28 cellular contexts compared by ENCODE assay signal in genomic region chr5:132810605-132811004, GRCh38. TPM values are rescaled to one million over a fixed set of nuclear protein-coding genes. Genes with fewer than 3 reads are reported as not detected.
"Had no signal": no experiment of that assay in that cellular context is flagged by ENCODE, and none has a peak within 500 bp of the region (broad histone marks: within the 10 kb centered on the region; RNA-seq: fewer than 3 reads in every experiment).

No MANE protein-coding gene starts in this region.

- DNase-seq: stimulated activated CD4-positive, alpha-beta T cell treated with anti-CD3 and anti-CD28 coated beads, Interleukin-2, amount 100 ng/mL, for 48 hours; stimulated activated CD4-positive, alpha-beta T cell treated with anti-CD3 and anti-CD28 coated beads, Interleukin-4, amount 100 ng/mL, for 1 hour; stimulated activated CD4-positive, alpha-beta T cell treated with anti-CD3 and anti-CD28 coated beads, Interleukin-4, amount 100 ng/mL, for 24 hours; stimulated activated CD4-positive, alpha-beta T cell treated with anti-CD3 and anti-CD28 coated beads, Interleukin-4, amount 100 ng/mL, for 4 hours; stimulated activated CD8-positive, alpha-beta memory T cell treated with anti-CD3 and anti-CD28 coated beads, Interleukin-4, amount 100 ng/mL, for 48 hours; stimulated activated naive B cell treated with anti-CD40 and anti-IgM and Interleukin-4, amounts not matched to agents 10 μg/mL and 1 μg/mL and 100 μg/mL, for 72 hours; stimulated activated naive CD4-positive, alpha-beta T cell; stimulated activated naive CD4-positive, alpha-beta T cell treated with Interleukin-2 at 50 U/mL for 16 hours; stimulated activated naive CD8-positive, alpha-beta T cell treated with anti-CD3 and anti-CD28 coated beads, Interleukin-15, amount 100 ng/mL, for 72 hours; stimulated activated naive CD8-positive, alpha-beta T cell treated with anti-CD3 and anti-CD28 coated beads, Interleukin-15, Interleukin-2, amounts not matched to agents 100 U/mL and 50 U/mL, for 24 hours; substantia nigra; testis; thyroid gland; tibial artery; transverse colon; trophoblast cell; upper lobe of left lung; upper lobe of right lung; uterus had no signal

- H3K27ac Mint-ChIP-seq: stimulated activated effector memory CD8-positive, alpha-beta T cell treated with anti-CD3 and anti-CD28 coated beads, Interleukin-12 subunit alpha, Interleukin-12 subunit beta, amount 100 ng/mL, for 72 hours; stimulated activated memory B cell treated with anti-CD40 and anti-IgM and Interleukin-4, amounts not matched to agents 10 μg/mL and 1 μg/mL and 100 μg/mL, for 72 hours; stimulated activated naive B cell treated with anti-CD40 and anti-IgM and Interleukin-4, amounts not matched to agents 10 μg/mL and 1 μg/mL and 100 μg/mL, for 72 hours; stimulated activated naive CD8-positive, alpha-beta T cell treated with anti-CD3 and anti-CD28 coated beads, Interleukin-15, amount 100 ng/mL, for 72 hours; stimulated activated naive CD8-positive, alpha-beta T cell treated with anti-CD3 and anti-CD28 coated beads, Interleukin-15, Interleukin-2, amounts not matched to agents 100 ng/mL and 50 ng/mL, for 24 hours; type B pancreatic cell had no signal

- FAIRE-seq: urothelium cell line had no signal

- ATAC-seq: stimulated activated effector memory CD8-positive, alpha-beta T cell treated with anti-CD3 and anti-CD28 coated beads, Interleukin-12 subunit alpha, Interleukin-12 subunit beta, amount 100 ng/mL, for 72 hours; stimulated activated memory B cell treated with anti-CD40 and anti-IgM and Interleukin-4, amounts not matched to agents 10 μg/mL and 1 μg/mL and 100 μg/mL, for 72 hours; stimulated activated naive B cell treated with anti-CD40 and anti-IgM and Interleukin-4, amounts not matched to agents 10 μg/mL and 1 μg/mL and 100 μg/mL, for 72 hours; stimulated activated naive CD8-positive, alpha-beta T cell treated with anti-CD3 and anti-CD28 coated beads, Interleukin-15, amount 100 ng/mL, for 72 hours; stimulated activated naive CD8-positive, alpha-beta T cell treated with anti-CD3 and anti-CD28 coated beads, Interleukin-15, Interleukin-2, amounts not matched to agents 100 U/mL and 50 U/mL, for 24 hours; upper lobe of right lung had no signal

- H3K36me3 Mint-ChIP-seq: stimulated activated effector memory CD8-positive, alpha-beta T cell treated with anti-CD3 and anti-CD28 coated beads, Interleukin-12 subunit alpha, Interleukin-12 subunit beta, amount 100 ng/mL, for 72 hours; stimulated activated memory B cell treated with anti-CD40 and anti-IgM and Interleukin-4, amounts not matched to agents 10 μg/mL and 1 μg/mL and 100 μg/mL, for 72 hours; stimulated activated naive B cell treated with anti-CD40 and anti-IgM and Interleukin-4, amounts not matched to agents 10 μg/mL and 1 μg/mL and 100 μg/mL, for 72 hours; type B pancreatic cell had no signal

- H3K4me1 ChIP-seq: testis had no signal

- H3K9me3 ChIP-seq: suprapubic skin, testis, thoracic aorta, thyroid gland, tibial artery, tibial nerve, transverse colon, upper lobe of left lung, upper lobe of right lung, uterus, vagina had no signal

- H3K4me3 ChIP-seq: suprapubic skin, testis, thoracic aorta, thyroid gland, tibial artery, tibial nerve, transverse colon, upper lobe of left lung, upper lobe of right lung, uterus, vagina had no signal

- H3K9me3 Mint-ChIP-seq: stimulated activated effector memory CD8-positive, alpha-beta T cell treated with anti-CD3 and anti-CD28 coated beads, Interleukin-12 subunit alpha, Interleukin-12 subunit beta, amount 100 ng/mL, for 72 hours; stimulated activated memory B cell treated with anti-CD40 and anti-IgM and Interleukin-4, amounts not matched to agents 10 μg/mL and 1 μg/mL and 100 μg/mL, for 72 hours; stimulated activated naive B cell treated with anti-CD40 and anti-IgM and Interleukin-4, amounts not matched to agents 10 μg/mL and 1 μg/mL and 100 μg/mL, for 72 hours; stimulated activated naive CD8-positive, alpha-beta T cell treated with anti-CD3 and anti-CD28 coated beads, Interleukin-15, amount 100 ng/mL, for 72 hours; stimulated activated naive CD8-positive, alpha-beta T cell treated with anti-CD3 and anti-CD28 coated beads, Interleukin-15, Interleukin-2, amounts not matched to agents 100 ng/mL and 50 ng/mL, for 24 hours; type B pancreatic cell had no signal

- H3K27ac ChIP-seq: suprapubic skin, testis, thoracic aorta, thyroid gland, tibial artery, tibial nerve, upper lobe of left lung, upper lobe of right lung, uterus, vagina had no signal

- H3K27me3 ChIP-seq: testis, thyroid gland had no signal

- H3K36me3 ChIP-seq: suprapubic skin, thoracic aorta, thyroid gland, tibial artery, tibial nerve, transverse colon, upper lobe of left lung, upper lobe of right lung, uterus, vagina had no signal

- H3K4me3 Mint-ChIP-seq: stimulated activated effector memory CD8-positive, alpha-beta T cell treated with anti-CD3 and anti-CD28 coated beads, Interleukin-12 subunit alpha, Interleukin-12 subunit beta, amount 100 ng/mL, for 72 hours; stimulated activated memory B cell treated with anti-CD40 and anti-IgM and Interleukin-4, amounts not matched to agents 10 μg/mL and 1 μg/mL and 100 μg/mL, for 72 hours; stimulated activated naive B cell treated with anti-CD40 and anti-IgM and Interleukin-4, amounts not matched to agents 10 μg/mL and 1 μg/mL and 100 μg/mL, for 72 hours; stimulated activated naive CD8-positive, alpha-beta T cell treated with anti-CD3 and anti-CD28 coated beads, Interleukin-15, amount 100 ng/mL, for 72 hours; stimulated activated naive CD8-positive, alpha-beta T cell treated with anti-CD3 and anti-CD28 coated beads, Interleukin-15, Interleukin-2, amounts not matched to agents 100 ng/mL and 50 ng/mL, for 24 hours had no signal

RNA-seq across cellular contexts. Expression of gene SOWAHA, which starts 2.5 kb away (rescaled TPM):
- total RNA-seq: upper lobe of right lung, vagina had no signal

RNA-seq across cellular contexts. Expression of gene GDF9, which starts 55.7 kb away (rescaled TPM):
- total RNA-seq: thoracic aorta, vagina had no signal
